ENCODE assay signal across 18 cellular contexts in genomic region chr10:576130-576465, GRCh38.
DNase-seq lines count a peak whose midpoint lies in the region; ATAC-seq, FAIRE-seq and TF ChIP-seq lines count a peak whose summit lies in the region.
"Had no signal": no experiment of that assay in that cellular context is flagged by ENCODE, and none has a peak within 500 bp of the region (broad histone marks: within the 10 kb centered on the region; RNA-seq: fewer than 3 reads in every experiment).

No MANE protein-coding gene starts in this region.

- peaks cover 53 to 93% of the 10 kb centered on the region in 2 experiments for H3K79me1 ChIP-seq in IMR-90 (ENCODE audit: low read depth in 1 of 2, low read length in 2 of 2)

- no peak overlapping the region for H3K4ac ChIP-seq in IMR-90 (ENCODE audit: low read depth, low read length)

- no peak overlapping the region for H2AK9ac ChIP-seq in IMR-90 (replicated peaks; ENCODE audit: low read depth, low read length, poor library complexity)

- dilution Hi-C loops in IMR-90 (cut with HindIII; ENCODE audit: low sequenced_read_pairs, unreplicated experiment) = no loop called here

- no peak overlapping the region; the same call in 1 of the 2 replicates for H3K14ac ChIP-seq in IMR-90 (replicated peaks; ENCODE audit: low read depth, low read length)

- H2AK5ac ChIP-seq in IMR-90 (ENCODE audit: low read depth, low read length) = no peak overlapping the region

- H4K20me1 ChIP-seq in IMR-90 (ENCODE audit: insufficient read depth, low read length) = peaks cover 86% of the 10 kb centered on the region

- peaks cover 36% of the 10 kb centered on the region for H3K9me1 ChIP-seq in IMR-90 (ENCODE audit: insufficient read depth, low read length)

- no peak overlapping the region for H4K5ac ChIP-seq in IMR-90 (ENCODE audit: low read depth, low read length)

- peaks cover 8% of the 10 kb centered on the region for H3K4me1 ChIP-seq in IMR-90 (ENCODE audit: control insufficient read depth, insufficient read depth, low read length)
- peaks cover 0 to 32% (median 19%) of the 10 kb centered on the region in 9 donors for H3K4me1 ChIP-seq in heart right ventricle
- H3K4me1 ChIP-seq in kidney (ENCODE audit: control insufficient read depth in 1 of 2, insufficient read depth in 1 of 2, low read depth in 1 of 2, low read length in 2 of 2) = peaks cover 11 to 23% of the 10 kb centered on the region in 2 donors
- H3K4me1 ChIP-seq: spleen had no signal

- H3K23ac ChIP-seq in IMR-90 (ENCODE audit: low read depth, low read length) = no peak overlapping the region

- H2BK120ac ChIP-seq in IMR-90 (ENCODE audit: low read depth, low read length) = no peak overlapping the region

- H3K56ac ChIP-seq in IMR-90 (ENCODE audit: extremely low read depth, insufficient read depth, low read length) = no peak overlapping the region

- no peak overlapping the region for H2BK15ac ChIP-seq in IMR-90 (ENCODE audit: low read depth, low read length)

- in situ Hi-C loops in IMR-90 (cut with MboI; ENCODE audit: low sequenced_read_pairs) = no loop called here

- H3K9me3 ChIP-seq in IMR-90 (ENCODE audit: control insufficient read depth, insufficient read depth, low read length) (no peaks in the 10 kb centered on the region), heart right ventricle (peaks cover 0 to 12% (median 0%) of the 10 kb centered on the region in 11 donors), kidney (ENCODE audit: control insufficient read depth in 1 of 2, low read length in 2 of 2) (no peaks in the 10 kb centered on the region)
- H3K9me3 ChIP-seq: ascending aorta, spleen, vagina had no signal

- BruUV-seq in IMR-90 (replicated peaks; lab: Mats Ljungman, UMichigan) = no TSS peak

- no peak overlapping the region for H4K8ac ChIP-seq in IMR-90 (ENCODE audit: low read depth in 2 of 2, low read length in 2 of 2)

- H3K27me3 ChIP-seq in IMR-90 (ENCODE audit: control insufficient read depth, insufficient read depth, low read length) = no peaks in the 10 kb centered on the region
- H3K27me3 ChIP-seq in heart right ventricle = no peaks in the 10 kb centered on the region
- H3K27me3 ChIP-seq: ascending aorta, vagina had no signal

- no peak overlapping the region for H3K27ac Mint-ChIP-seq in activated naive CD4-positive, alpha-beta T cell treated with anti-CD3 and anti-CD28 coated beads, Interleukin-2, amount 50 U/mL, for 72 hours

- TF ChIP-seq RAD21 in IMR-90 (IDR thresholded peaks at IDR 0.05; ENCODE audit: low read length) = no peak

- TF ChIP-seq CTCF in IMR-90 (conservative IDR thresholded peaks at IDR 0.05; ENCODE audit: low read depth, low read length) (no peak), cardiac fibroblast (IDR thresholded peaks at IDR 0.05; ENCODE audit: low read depth, low read length) (no peak), heart right ventricle (IDR thresholded peaks at IDR 0.05) (no peak), kidney (IDR thresholded peaks at IDR 0.05; ENCODE audit: borderline replicate concordance, extremely low read depth, insufficient read depth) (no peak)

- 76% methylated on average over 3 of the region's 10 CpGs; no CpG with 5 or more reads in 1 of the 2 experiments for WGBS in IMR-90 (ENCODE audit: extremely low coverage in 2 of 2, insufficient read length in 1 of 2), 2 experiments
- WGBS in heart right ventricle, 2 donors = 38 to 47% methylated on average over 10 of the region's 10 CpGs

- intact Hi-C loops in IMR-90 (cut with micrococcal nuclease) = no loop called here
- intact Hi-C loops in heart right ventricle (cut with DNase I) = no loop called here
- intact Hi-C loops in kidney (cut with DNase I) = no loop called here

- H4K91ac ChIP-seq in IMR-90 (ENCODE audit: insufficient read depth, low read depth, low read length) = no peak overlapping the region

- no peak overlapping the region for H3K4me2 ChIP-seq in IMR-90 (ENCODE audit: low read depth, low read length)

- H3K27ac ChIP-seq in IMR-90 (ENCODE audit: insufficient read depth, low read length) = no peak overlapping the region
- H3K27ac ChIP-seq in heart right ventricle = no peak overlapping the region
- H3K27ac ChIP-seq in kidney (ENCODE audit: low read depth in 2 of 2, low read length in 2 of 2) = no peak overlapping the region
- H3K27ac ChIP-seq: spleen had no signal

- DNase-seq in IMR-90 (peak; percentile 48), cardiac fibroblast (ENCODE audit: low read depth in 2 of 2) (peak; percentile 33 to 59), heart right ventricle (no peak), skeletal muscle cell (ENCODE audit: low read depth) (peak; percentile 36), NCI-H774 (lab: John Stamatoyannopoulos, UW) (no peak), NCI-H748 (lab: John Stamatoyannopoulos, UW; ENCODE audit: unreplicated experiment) (no peak), kidney (no peak)
- DNase-seq in activated naive CD4-positive, alpha-beta T cell treated with anti-CD3 and anti-CD28 coated beads, Interleukin-2, amount 50 U/mL, for 72 hours (ENCODE audit: low spot score in 2 of 2) = no peak
- DNase-seq: activated effector memory CD4-positive, alpha-beta T cell treated with anti-CD3 and anti-CD28 coated beads, Interleukin-2, amount 50 U/mL, for 16 hours; midbrain; NCI-H1930; NCI-H526; spleen; stimulated activated naive CD4-positive, alpha-beta T cell treated with Interleukin-2 at 50 U/mL for 16 hours had no signal

- H3K18ac ChIP-seq in IMR-90 (ENCODE audit: low read depth, low read length) = no peak overlapping the region

- ATAC-seq in IMR-90 (ENCODE audit: low read depth) = no peak
- peak; percentile 25 to 74 (median 56) for ATAC-seq in heart right ventricle
- no peak for ATAC-seq in activated naive CD4-positive, alpha-beta T cell treated with anti-CD3 and anti-CD28 coated beads, Interleukin-2, amount 50 U/mL, for 72 hours

- no peaks in the 10 kb centered on the region for H3K36me3 Mint-ChIP-seq in activated naive CD4-positive, alpha-beta T cell treated with anti-CD3 and anti-CD28 coated beads, Interleukin-2, amount 50 U/mL, for 72 hours

- no peak overlapping the region for H3K9ac ChIP-seq in IMR-90 (ENCODE audit: low read depth, low read length)
- H3K9ac ChIP-seq in kidney (ENCODE audit: low read length in 2 of 2) = no peak overlapping the region

- H2BK5ac ChIP-seq in IMR-90 (ENCODE audit: low read depth, low read length, poor library complexity, severe bottlenecking) = no peak overlapping the region

- CTCF ChIA-PET in IMR-90 (lab: Yijun Ruan, JAX) = no interaction called here

- no peak for TF ChIP-seq POLR2A in IMR-90 (IDR thresholded peaks at IDR 0.05; ENCODE audit: low read depth, low read length)

- no peak for FAIRE-seq in kidney (lab: Jason Lieb, UNC)
- FAIRE-seq: G401.6, RCC 7860 had no signal

- H3K4me3 ChIP-seq in IMR-90 (ENCODE audit: insufficient read depth, low read depth, low read length) = no peak overlapping the region
- no peak overlapping the region for H3K4me3 ChIP-seq in cardiac fibroblast (replicated peaks in 1 of 2; ENCODE audit: low read depth in 2 of 2, low read length in 2 of 2)
- no peak overlapping the region for H3K4me3 ChIP-seq in heart right ventricle
- H3K4me3 ChIP-seq in skeletal muscle cell (ENCODE audit: low read depth, low read length) = no peak overlapping the region
- no peak overlapping the region for H3K4me3 ChIP-seq in kidney (ENCODE audit: low read length in 2 of 2)
- H3K4me3 ChIP-seq: spleen had no signal

- no peak overlapping the region for H2AFZ ChIP-seq in IMR-90 (replicated peaks; ENCODE audit: low read length, poor library complexity)

- H2BK20ac ChIP-seq in IMR-90 (ENCODE audit: low read depth, low read length) = no peak overlapping the region

- H3K36me3 ChIP-seq in IMR-90 (ENCODE audit: control insufficient read depth, insufficient read depth, low read length) (no peaks in the 10 kb centered on the region), heart right ventricle (no peaks in the 10 kb centered on the region), kidney (ENCODE audit: control insufficient read depth in 1 of 2, insufficient read depth in 2 of 2, low read length in 2 of 2) (no peaks in the 10 kb centered on the region)
- H3K36me3 ChIP-seq: ascending aorta, spleen, vagina had no signal

- peaks cover 0 to 10% of the 10 kb centered on the region in 2 donors for H3K9me3 Mint-ChIP-seq in activated naive CD4-positive, alpha-beta T cell treated with anti-CD3 and anti-CD28 coated beads, Interleukin-2, amount 50 U/mL, for 72 hours

- POLR2A ChIA-PET in IMR-90 (lab: Charles Lee; ENCODE audit: unreplicated experiment) = no interaction called here

TF ChIP-seq in IMR-90, 13 proteins besides CTCF, POLR2A, EP300 and RAD21:
- no peak for TF ChIP-seq BHLHE40 (IDR thresholded peaks at IDR 0.05; ENCODE audit: low read depth, low read length)
- TF ChIP-seq USF2 (IDR thresholded peaks at IDR 0.05; ENCODE audit: low read depth, low read length) = no peak
- TF ChIP-seq MAZ (IDR thresholded peaks at IDR 0.05; ENCODE audit: borderline replicate concordance, low read depth, low read length) = no peak

Comparison
In these comparisons a context has a peak if more than half of its experiments do, and no peak if none do; other contexts are left out.
1. ATAC-seq: peak in heart right ventricle (8 of 8); none in IMR-90 (single experiment) and activated naive CD4-positive, alpha-beta T cell treated with anti-CD3 and anti-CD28 coated beads, Interleukin-2, amount 50 U/mL, for 72 hours (0 of 2).
2. DNase-seq: peak in IMR-90 (single experiment), cardiac fibroblast (2 of 2) and skeletal muscle cell (single experiment); none in heart right ventricle (0 of 2), NCI-H774 (single experiment), NCI-H748 (single experiment), kidney (single experiment) and activated naive CD4-positive, alpha-beta T cell treated with anti-CD3 and anti-CD28 coated beads, Interleukin-2, amount 50 U/mL, for 72 hours (0 of 2).